10 cellular contexts compared by ENCODE assay signal in the genomic region with DNA sequence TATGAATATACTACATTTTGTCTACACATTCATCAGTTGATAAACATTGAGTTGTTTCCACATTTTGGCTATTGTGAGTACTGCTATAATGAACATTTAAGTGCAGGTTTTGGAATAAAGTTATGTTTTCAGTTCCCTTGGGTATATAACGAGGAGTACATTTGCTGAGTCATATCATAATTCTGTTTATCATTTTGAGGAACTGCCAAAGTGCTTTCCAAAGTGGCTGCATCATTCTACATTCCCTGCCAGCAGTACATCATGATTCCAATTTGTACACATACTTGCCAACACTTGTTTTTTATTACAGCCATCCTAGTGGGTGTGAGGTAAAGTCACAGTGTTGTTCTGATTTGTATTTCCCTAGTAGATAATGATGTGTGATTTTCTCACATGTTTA.
DNase-seq lines count a peak whose midpoint lies in the region; ATAC-seq and TF ChIP-seq lines count a peak whose summit lies in the region.
"Had no signal": no experiment of that assay in that cellular context is flagged by ENCODE, and none has a peak within 500 bp of the region (broad histone marks: within the 10 kb centered on the region; RNA-seq: fewer than 3 reads in every experiment).

No MANE protein-coding gene starts in this region.

- ATAC-seq in GM18868 (IDR thresholded peaks at IDR 0.05; ENCODE audit: unreplicated experiment) (peak; percentile 75), HG03196 (IDR thresholded peaks at IDR 0.05; ENCODE audit: unreplicated experiment) (peak; percentile 52), GM18517 (IDR thresholded peaks at IDR 0.05; ENCODE audit: unreplicated experiment) (no peak)

- in situ Hi-C loops in GM13977 (cut with MboI; ENCODE audit: low pct_unique_long_range_greater_than_20kb, low sequenced_read_pairs, unreplicated experiment) = no loop called here

- DNase-seq in OCI-M1 (lab: John Stamatoyannopoulos, UW) = peak; percentile 96
- peak; percentile 61 for DNase-seq in fibroblast of the conjunctiva (ENCODE audit: low read depth)
- DNase-seq in GM19238 (ENCODE audit: insufficient read length, low spot score) = no peak
- no peak for DNase-seq in NCI-H187 treated with DMSO at 0.1 percent for 48 hours (lab: John Stamatoyannopoulos, UW)
- DNase-seq in GM13977 (ENCODE audit: low spot score) = no peak
- DNase-seq: activated CD4-positive, alpha-beta T cell treated with anti-CD3 and anti-CD28 coated beads for 4 hours; NCI-H1436 had no signal

- no peak for TF ChIP-seq CTCF in GM13977 (IDR thresholded peaks at IDR 0.05; ENCODE audit: extremely low read depth, insufficient read depth, missing control alignments)

Comparison
In these comparisons a context has a peak if more than half of its experiments do, and no peak if none do; other contexts are left out.
1. DNase-seq: peak in OCI-M1 (single experiment) and fibroblast of the conjunctiva (single experiment); none in GM19238 (single experiment), NCI-H187 treated with DMSO at 0.1 percent for 48 hours (single experiment) and GM13977 (single experiment).